ENCODE assay signal across 21 cellular contexts in the genomic region with DNA sequence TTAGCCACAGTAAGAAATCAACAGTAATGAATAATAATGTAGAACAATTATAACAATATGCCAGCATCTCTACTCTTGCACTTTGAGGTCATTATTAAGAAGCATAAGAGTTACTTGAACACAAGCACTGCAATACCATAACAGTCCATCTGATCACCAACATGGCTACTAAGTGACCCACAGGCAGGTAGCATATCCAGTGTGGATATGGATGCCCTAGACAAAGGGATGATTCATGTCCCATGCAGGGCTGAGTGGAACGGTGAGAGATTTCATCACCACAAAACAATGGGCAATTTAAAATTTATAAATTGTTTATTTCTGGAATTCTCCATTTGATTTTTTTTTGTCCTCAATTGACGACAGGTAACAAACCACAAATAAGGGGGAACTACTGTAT.
DNase-seq lines count a peak whose midpoint lies in the region; ATAC-seq and TF ChIP-seq lines count a peak whose summit lies in the region.
"Had no signal": no experiment of that assay in that cellular context is flagged by ENCODE, and none has a peak within 500 bp of the region (broad histone marks: within the 10 kb centered on the region; RNA-seq: fewer than 3 reads in every experiment).

No MANE protein-coding gene starts in this region.

- no peak for TF ChIP-seq CTCF in fibroblast of mammary gland (conservative IDR thresholded peaks at IDR 0.05; ENCODE audit: control insufficient read depth, insufficient read depth, low read depth, low read length)
- TF ChIP-seq CTCF in mucosa of descending colon (IDR thresholded peaks at IDR 0.05): no peak
- TF ChIP-seq CTCF in tibial nerve (IDR thresholded peaks at IDR 0.05): no peak

- ATAC-seq in mucosa of descending colon: peak; percentile 26
- ATAC-seq in HG03457 (IDR thresholded peaks at IDR 0.05; ENCODE audit: unreplicated experiment): no peak
- ATAC-seq: activated CD4-positive, alpha-beta T cell treated with anti-CD3 and anti-CD28 coated beads for 36 hours; activated CD8-positive, alpha-beta memory T cell treated with anti-CD3 and anti-CD28 coated beads, Interleukin-2, amount 10 ng/mL, durations not matched to agents 7 days and 5 days; stimulated activated naive CD8-positive, alpha-beta T cell treated with anti-CD3 and anti-CD28 coated beads, Interleukin-15, Interleukin-2, amounts not matched to agents 100 U/mL and 50 U/mL, for 24 hours had no signal

- H3K4me3 ChIP-seq in fibroblast of mammary gland (ENCODE audit: control insufficient read depth, low read depth, low read length): no peak overlapping the region
- no peak overlapping the region for H3K4me3 ChIP-seq in mucosa of descending colon
- no peak overlapping the region for H3K4me3 ChIP-seq in tibial nerve
- H3K4me3 ChIP-seq: coronary artery, skin epidermis had no signal

- TF ChIP-seq EP300 in tibial nerve (IDR thresholded peaks at IDR 0.05): no peak

- no peaks in the 10 kb centered on the region for H3K36me3 ChIP-seq in mucosa of descending colon (ENCODE audit: low read depth)
- H3K36me3 ChIP-seq in tibial nerve: no peaks in the 10 kb centered on the region

- H3K4me1 ChIP-seq in mucosa of descending colon (ENCODE audit: low read depth) (peaks cover 8% of the 10 kb centered on the region), tibial nerve (no peaks in the 10 kb centered on the region)

- no peak overlapping the region for H3K27ac ChIP-seq in tibial nerve
- H3K27ac ChIP-seq: coronary artery, skin epidermis had no signal

- no peaks in the 10 kb centered on the region for H3K27me3 ChIP-seq in tibial nerve

- 45 to 63% methylated on average over 2 of the region's 2 CpGs for WGBS in tibial nerve, 2 donors

- no peaks in the 10 kb centered on the region for H3K9me3 ChIP-seq in mucosa of descending colon
- no peaks in the 10 kb centered on the region for H3K9me3 ChIP-seq in tibial nerve

- TF ChIP-seq POLR2A in tibial nerve (IDR thresholded peaks at IDR 0.05): no peak

- intact Hi-C loops in mucosa of descending colon (cut with DNase I, micrococcal nuclease): no loop called here

- in situ Hi-C loops in SK-MEL-5 (cut with HindIII; ENCODE audit: low pct_unique_long_range_greater_than_20kb, low sequenced_read_pairs): no loop called here

- DNase-seq in HPDE6-E6E7 (ENCODE audit: extremely low spot score) (peak; percentile 46), SK-MEL-5 (ENCODE audit: low read depth, low spot score) (peak; percentile 27), fibroblast of mammary gland (ENCODE audit: low read depth) (peak; percentile 23), mucosa of descending colon (no peak), tibial nerve (ENCODE audit: low spot score in 2 of 2) (no peak), HT-29 (ENCODE audit: low spot score) (no peak), NCI-H1694 treated with DMSO at 0.1 percent for 48 hours (lab: John Stamatoyannopoulos, UW) (no peak)
- DNase-seq: activated CD4-positive, alpha-beta T cell treated with anti-CD3 and anti-CD28 coated beads for 36 hours; activated CD8-positive, alpha-beta memory T cell treated with anti-CD3 and anti-CD28 coated beads, Interleukin-2, amount 10 ng/mL, durations not matched to agents 7 days and 5 days; activated naive CD8-positive, alpha-beta T cell treated with anti-CD3 and anti-CD28 coated beads, Interleukin-2, amount 10 ng/mL, durations not matched to agents 7 days and 5 days; CD4-positive, alpha-beta memory T cell; DMS153; hippocampal formation; MV-4-11; NCI-H187; NCI-H345; stimulated activated CD4-positive, alpha-beta T cell treated with anti-CD3 and anti-CD28 coated beads, Interleukin-2, amount 100 ng/mL, for 48 hours; stimulated activated naive CD8-positive, alpha-beta T cell treated with anti-CD3 and anti-CD28 coated beads, Interleukin-15, Interleukin-2, amounts not matched to agents 100 U/mL and 50 U/mL, for 24 hours had no signal

Comparison
In these comparisons a context has a peak if more than half of its experiments do, and no peak if none do; other contexts are left out.
1. DNase-seq: peak in HPDE6-E6E7 (single experiment), SK-MEL-5 (single experiment) and fibroblast of mammary gland (single experiment); none in mucosa of descending colon (0 of 3), tibial nerve (0 of 2), HT-29 (single experiment) and NCI-H1694 treated with DMSO at 0.1 percent for 48 hours (single experiment).